17 cellular contexts compared by ENCODE assay signal in genomic region chr3:4517643-4518042, GRCh38. TPM values are rescaled to one million over a fixed set of nuclear protein-coding genes. Genes with fewer than 3 reads are reported as not detected.
DNase-seq lines count a peak whose midpoint lies in the region; ATAC-seq, FAIRE-seq and TF ChIP-seq lines count a peak whose summit lies in the region.
"Had no signal": no experiment of that assay in that cellular context is flagged by ENCODE, and none has a peak within 500 bp of the region (broad histone marks: within the 10 kb centered on the region; RNA-seq: fewer than 3 reads in every experiment).

No MANE protein-coding gene starts in this region.

- DNase-seq in activated naive CD4-positive, alpha-beta T cell treated with anti-CD3 and anti-CD28 coated beads, Interleukin-2, amount 50 U/mL, for 16 hours = no peak
- DNase-seq in OCI-M1 (lab: John Stamatoyannopoulos, UW) = peak; percentile 79
- DNase-seq in astrocyte (ENCODE audit: low read depth) = no peak
- DNase-seq in stimulated activated naive B cell treated with anti-CD40 and anti-IgM and Interleukin-4, amounts not matched to agents 10 μg/mL and 1 μg/mL and 100 μg/mL, for 72 hours = no peak
- DNase-seq in adrenal gland = no peak
- no peak for DNase-seq in iPS-NIHi7 (ENCODE audit: extremely low spot score)
- DNase-seq: DMS53, mucosa of descending colon, NCI-H1436, NCI-H510A treated with DMSO at 0.1 percent for 48 hours, upper lobe of right lung had no signal

- FAIRE-seq in astrocyte (lab: Jason Lieb, UNC) = no peak
- FAIRE-seq: endometrium, HepG2 had no signal

- no peak for TF ChIP-seq POLR2A in adrenal gland (IDR thresholded peaks at IDR 0.05)

- peak; percentile 74 to 82 for ATAC-seq in stimulated activated naive B cell treated with anti-CD40 and anti-IgM and Interleukin-4, amounts not matched to agents 10 μg/mL and 1 μg/mL and 100 μg/mL, for 72 hours (replicated peaks)
- ATAC-seq in HG03469 (IDR thresholded peaks at IDR 0.05; ENCODE audit: unreplicated experiment) = no peak
- ATAC-seq: gastroesophageal sphincter, HepG2, mucosa of descending colon had no signal

- intact Hi-C loops in adrenal gland (cut with DNase I) = no loop called here

- H3K79me2 ChIP-seq in astrocyte (ENCODE audit: insufficient read depth, low read length) = no peaks in the 10 kb centered on the region

- 36 to 52% (median 49%) methylated on average over 1 of the region's 1 CpG for WGBS in adrenal gland, 4 donors

- no peaks in the 10 kb centered on the region for H3K9me3 ChIP-seq in astrocyte (ENCODE audit: insufficient read depth, low read depth, low read length)
- H3K9me3 ChIP-seq in adrenal gland (replicated peaks in 1 of 3) = no peaks in the 10 kb centered on the region
- H3K9me3 ChIP-seq: gastroesophageal sphincter, mucosa of descending colon, prostate gland, upper lobe of right lung had no signal

- TF ChIP-seq CTCF in astrocyte (IDR thresholded peaks at IDR 0.05; ENCODE audit: insufficient read depth, low read depth, low read length) (no peak), adrenal gland (IDR thresholded peaks at IDR 0.05) (no peak)

- no peak overlapping the region for H3K9ac ChIP-seq in astrocyte (ENCODE audit: low read length)

- no peak overlapping the region for H2AFZ ChIP-seq in astrocyte (ENCODE audit: low read depth, low read length)

- H4K20me1 ChIP-seq in astrocyte (ENCODE audit: insufficient read depth, low read length) = no peaks in the 10 kb centered on the region

- H3K4me1 ChIP-seq in astrocyte (ENCODE audit: insufficient read depth, low read length) (no peaks in the 10 kb centered on the region), adrenal gland (replicated peaks in 1 of 2) (peaks cover 13 to 33% of the 10 kb centered on the region in 2 donors)
- H3K4me1 ChIP-seq: prostate gland had no signal

- H3K4me3 Mint-ChIP-seq in activated naive CD4-positive, alpha-beta T cell treated with anti-CD3 and anti-CD28 coated beads, Interleukin-2, amount 50 U/mL, for 24 hours = no peak overlapping the region
- no peak overlapping the region for H3K4me3 Mint-ChIP-seq in astrocyte (ENCODE audit: unreplicated experiment)
- H3K4me3 Mint-ChIP-seq in stimulated activated naive B cell treated with anti-CD40 and anti-IgM and Interleukin-4, amounts not matched to agents 10 μg/mL and 1 μg/mL and 100 μg/mL, for 72 hours = peak overlapping the region; percentile 12 to 28

- H3K4me2 ChIP-seq in astrocyte (ENCODE audit: low read length) = no peak overlapping the region

- H3K36me3 Mint-ChIP-seq in activated naive CD4-positive, alpha-beta T cell treated with anti-CD3 and anti-CD28 coated beads, Interleukin-2, amount 50 U/mL, for 24 hours = peaks cover 4% of the 10 kb centered on the region
- H3K36me3 Mint-ChIP-seq in astrocyte (ENCODE audit: low read depth, unreplicated experiment) = no peaks in the 10 kb centered on the region
- H3K36me3 Mint-ChIP-seq in stimulated activated naive B cell treated with anti-CD40 and anti-IgM and Interleukin-4, amounts not matched to agents 10 μg/mL and 1 μg/mL and 100 μg/mL, for 72 hours = peaks cover 31 to 43% of the 10 kb centered on the region in 2 donors

- H3K27ac Mint-ChIP-seq in activated naive CD4-positive, alpha-beta T cell treated with anti-CD3 and anti-CD28 coated beads, Interleukin-2, amount 50 U/mL, for 24 hours = peak overlapping the region; percentile 56
- peak overlapping the region; percentile 2 for H3K27ac Mint-ChIP-seq in astrocyte (ENCODE audit: unreplicated experiment)
- H3K27ac Mint-ChIP-seq in stimulated activated naive B cell treated with anti-CD40 and anti-IgM and Interleukin-4, amounts not matched to agents 10 μg/mL and 1 μg/mL and 100 μg/mL, for 72 hours = no peak overlapping the region

- H3K36me3 ChIP-seq in astrocyte (ENCODE audit: insufficient read depth, low read length) = no peaks in the 10 kb centered on the region
- no peaks in the 10 kb centered on the region for H3K36me3 ChIP-seq in adrenal gland (replicated peaks in 1 of 2)
- H3K36me3 ChIP-seq: prostate gland, upper lobe of right lung had no signal

- H3K27me3 Mint-ChIP-seq in activated naive CD4-positive, alpha-beta T cell treated with anti-CD3 and anti-CD28 coated beads, Interleukin-2, amount 50 U/mL, for 24 hours = no peaks in the 10 kb centered on the region
- peaks cover 3% of the 10 kb centered on the region for H3K27me3 Mint-ChIP-seq in astrocyte (ENCODE audit: low read depth, unreplicated experiment)
- no peaks in the 10 kb centered on the region for H3K27me3 Mint-ChIP-seq in stimulated activated naive B cell treated with anti-CD40 and anti-IgM and Interleukin-4, amounts not matched to agents 10 μg/mL and 1 μg/mL and 100 μg/mL, for 72 hours

- H3K27ac ChIP-seq in astrocyte (ENCODE audit: low read depth, low read length) (no peak overlapping the region), adrenal gland (peak overlapping the region in 2 of 5 donors; percentile 28 to 38)
- H3K27ac ChIP-seq: prostate gland had no signal

- H3K27me3 ChIP-seq in astrocyte (ENCODE audit: insufficient read depth, low read length) (no peaks in the 10 kb centered on the region), adrenal gland (no peaks in the 10 kb centered on the region)
- H3K27me3 ChIP-seq: gastroesophageal sphincter, upper lobe of right lung had no signal

- H3K4me3 ChIP-seq in astrocyte (ENCODE audit: insufficient read depth, low read depth, low read length) = no peak overlapping the region
- no peak overlapping the region for H3K4me3 ChIP-seq in adrenal gland
- H3K4me3 ChIP-seq: gastroesophageal sphincter, mucosa of descending colon, prostate gland, upper lobe of right lung had no signal

- no peaks in the 10 kb centered on the region for H3K9me3 Mint-ChIP-seq in activated naive CD4-positive, alpha-beta T cell treated with anti-CD3 and anti-CD28 coated beads, Interleukin-2, amount 50 U/mL, for 24 hours
- no peaks in the 10 kb centered on the region for H3K9me3 Mint-ChIP-seq in astrocyte (ENCODE audit: unreplicated experiment)
- H3K9me3 Mint-ChIP-seq in stimulated activated naive B cell treated with anti-CD40 and anti-IgM and Interleukin-4, amounts not matched to agents 10 μg/mL and 1 μg/mL and 100 μg/mL, for 72 hours = no peaks in the 10 kb centered on the region

- H3K4me1 Mint-ChIP-seq in activated naive CD4-positive, alpha-beta T cell treated with anti-CD3 and anti-CD28 coated beads, Interleukin-2, amount 50 U/mL, for 24 hours = peaks cover 53% of the 10 kb centered on the region
- no peaks in the 10 kb centered on the region for H3K4me1 Mint-ChIP-seq in astrocyte (ENCODE audit: low read depth, unreplicated experiment)
- peaks cover 48 to 83% of the 10 kb centered on the region in 2 donors for H3K4me1 Mint-ChIP-seq in stimulated activated naive B cell treated with anti-CD40 and anti-IgM and Interleukin-4, amounts not matched to agents 10 μg/mL and 1 μg/mL and 100 μg/mL, for 72 hours

RNA-seq across cellular contexts. Expression of gene ITPR1, which starts 24.5 kb away (rescaled TPM):
- 6.7 and 9.0 TPM in 2 replicates for total RNA-seq in astrocyte
- total RNA-seq in adrenal gland = 100 to 1,000 TPM in 1 of 8 donors, 10 to 100 TPM in 7; 55.8 to 110 (median 82.0) TPM
- 10 to 100 TPM; 21.6 to 71.4 (median 24.9) TPM for polyA plus RNA-seq in adrenal gland

RNA-seq across cellular contexts. Expression of gene SUMF1, which starts 50.6 kb away (rescaled TPM):
- total RNA-seq in astrocyte (17.4 and 22.2 TPM in 2 replicates), adrenal gland (100 to 1,000 TPM in 1 of 8 donors, 10 to 100 TPM in 7; 27.0 to 109 (median 41.7) TPM)
- polyA plus RNA-seq in adrenal gland = 10 to 100 TPM in 2 of 3 donors, 1 to 10 TPM in 1; 8.0 to 23.3 (median 11.5) TPM

Comparison
In these comparisons a context has a peak if more than half of its experiments do, and no peak if none do; other contexts are left out.
1. H3K4me3 Mint-ChIP-seq: peak in stimulated activated naive B cell treated with anti-CD40 and anti-IgM and Interleukin-4, amounts not matched to agents 10 μg/mL and 1 μg/mL and 100 μg/mL, for 72 hours (2 of 2); none in activated naive CD4-positive, alpha-beta T cell treated with anti-CD3 and anti-CD28 coated beads, Interleukin-2, amount 50 U/mL, for 24 hours (single experiment) and astrocyte (single experiment).